ENCODE assay signal across 17 cellular contexts in genomic region chr11:62143727-62144126, GRCh38. TPM values are rescaled to one million over a fixed set of nuclear protein-coding genes. Genes with fewer than 3 reads are reported as not detected.
DNase-seq lines count a peak whose midpoint lies in the region; ATAC-seq and TF ChIP-seq lines count a peak whose summit lies in the region.
"Had no signal": no experiment of that assay in that cellular context is flagged by ENCODE, and none has a peak within 500 bp of the region (broad histone marks: within the 10 kb centered on the region; RNA-seq: fewer than 3 reads in every experiment).

No MANE protein-coding gene starts in this region.

- H3K27me3 ChIP-seq in brain microvascular endothelial cell (replicated peaks), result no peaks in the 10 kb centered on the region
- H3K27me3 ChIP-seq: gastrocnemius medialis, right lobe of liver had no signal

- H3K27ac ChIP-seq in C4-2B, result peak overlapping the region; percentile 3
- no peak overlapping the region for H3K27ac ChIP-seq in brain microvascular endothelial cell
- H3K27ac ChIP-seq: gastrocnemius medialis, right lobe of liver had no signal

- no peak overlapping the region for H3K4me3 ChIP-seq in LNCaP clone FGC (ENCODE audit: low read depth, low read length)
- no peak overlapping the region for H3K4me3 ChIP-seq in brain microvascular endothelial cell (ENCODE audit: low read depth, low read length)
- H3K4me3 ChIP-seq: gastrocnemius medialis, right lobe of liver had no signal

- DNase-seq in LNCaP clone FGC (ENCODE audit: low read depth) (no peak), brain microvascular endothelial cell (no peak), mesenteric fat pad (ENCODE audit: low spot score) (peak; percentile 60)
- no peak for DNase-seq in NK-92 treated with Interleukin-12 subunit alpha and Interleukin-12 subunit beta, amount 100 ng/mL, for 24 hours (lab: John Stamatoyannopoulos, UW)
- DNase-seq: activated naive CD4-positive, alpha-beta T cell treated with anti-CD3 and anti-CD28 coated beads for 36 hours; gastrocnemius medialis; KG1; NCI-H1417; NCI-H226; nephron progenitor cell; OCI-M1; right lobe of liver; stimulated activated CD4-positive, alpha-beta T cell treated with anti-CD3 and anti-CD28 coated beads, Interleukin-1b, Interleukin-23, amount 100 ng/mL, for 48 hours had no signal

- ATAC-seq in HG02759 (IDR thresholded peaks at IDR 0.05; ENCODE audit: unreplicated experiment), result no peak
- no peak for ATAC-seq in HG02973 (IDR thresholded peaks at IDR 0.05; ENCODE audit: unreplicated experiment)
- ATAC-seq: gastrocnemius medialis, right lobe of liver had no signal

- TF ChIP-seq CTCF in C4-2B (conservative IDR thresholded peaks at IDR 0.05) (no peak), LNCaP clone FGC (IDR thresholded peaks at IDR 0.05; ENCODE audit: control insufficient read depth, extremely low read depth, insufficient read depth) (peak; percentile 16; the same call in 1 of the 2 replicates), brain microvascular endothelial cell (IDR thresholded peaks at IDR 0.05; ENCODE audit: low read depth, low read length, missing control alignments) (peak; percentile 34)

- in situ Hi-C loops in brain microvascular endothelial cell (cut with HindIII; ENCODE audit: low pct_ligation_motif_present, low sequenced_read_pairs), result no loop called here

- H3K36me3 ChIP-seq in brain microvascular endothelial cell (replicated peaks), result peaks cover 29% of the 10 kb centered on the region

RNA-seq across cellular contexts. Expression of gene INCENP, which starts 19.9 kb away (rescaled TPM):
- 14.7 TPM for total RNA-seq in mesenteric fat pad

RNA-seq across cellular contexts. Expression of gene SCGB1D1, which starts 46.3 kb away (rescaled TPM):
- not detected for total RNA-seq in mesenteric fat pad
- total RNA-seq: activated naive CD4-positive, alpha-beta T cell treated with anti-CD3 and anti-CD28 coated beads for 36 hours; gastrocnemius medialis; right lobe of liver; temporal lobe had no signal
